8 cellular contexts compared by ENCODE assay signal in genomic region chr15:50315814-50316630, GRCh38.
A peak's percentile ranks its signal among the peaks of the same experiment; 100 is the strongest.
DNase-seq lines count a peak whose midpoint lies in the region; ATAC-seq and TF ChIP-seq lines count a peak whose summit lies in the region.

No MANE protein-coding gene starts in this region.

- TF ChIP-seq CTCF in AG10803 (conservative IDR thresholded peaks at IDR 0.05; ENCODE audit: low read length) (peak; percentile 74), GM13977 (IDR thresholded peaks at IDR 0.05; ENCODE audit: extremely low read depth, insufficient read depth, missing control alignments) (peak; percentile 62), astrocyte of the spinal cord (IDR thresholded peaks at IDR 0.05; ENCODE audit: low read depth, low read length) (peak; percentile 53)

- ATAC-seq in GM19023 (IDR thresholded peaks at IDR 0.05; ENCODE audit: unreplicated experiment), result no peak
- ATAC-seq in GM19035 (IDR thresholded peaks at IDR 0.05; ENCODE audit: unreplicated experiment), result no peak

- H3K4me3 ChIP-seq in AG10803 (ENCODE audit: low read length) (no peak overlapping the region), astrocyte of the spinal cord (ENCODE audit: low read depth, low read length) (no peak overlapping the region)

- in situ Hi-C loops in GM13977 (cut with MboI; ENCODE audit: low pct_unique_long_range_greater_than_20kb, low sequenced_read_pairs, unreplicated experiment) (no loop called here), astrocyte of the spinal cord (cut with HindIII; ENCODE audit: low sequenced_read_pairs) (no loop called here)

- DNase-seq in AG10803 (ENCODE audit: low read depth) (peak; percentile 58), GM13977 (ENCODE audit: low spot score) (peak; percentile 43), NCI-H226 (peak; percentile 23), astrocyte of the spinal cord (ENCODE audit: low read depth, low spot score) (peak; percentile 62), left kidney (ENCODE audit: low read depth, low spot score) (peak; percentile 57), epidermal melanocyte (ENCODE audit: insufficient read length, low spot score) (no peak)
